12 cellular contexts compared by ENCODE assay signal in the genomic region with DNA sequence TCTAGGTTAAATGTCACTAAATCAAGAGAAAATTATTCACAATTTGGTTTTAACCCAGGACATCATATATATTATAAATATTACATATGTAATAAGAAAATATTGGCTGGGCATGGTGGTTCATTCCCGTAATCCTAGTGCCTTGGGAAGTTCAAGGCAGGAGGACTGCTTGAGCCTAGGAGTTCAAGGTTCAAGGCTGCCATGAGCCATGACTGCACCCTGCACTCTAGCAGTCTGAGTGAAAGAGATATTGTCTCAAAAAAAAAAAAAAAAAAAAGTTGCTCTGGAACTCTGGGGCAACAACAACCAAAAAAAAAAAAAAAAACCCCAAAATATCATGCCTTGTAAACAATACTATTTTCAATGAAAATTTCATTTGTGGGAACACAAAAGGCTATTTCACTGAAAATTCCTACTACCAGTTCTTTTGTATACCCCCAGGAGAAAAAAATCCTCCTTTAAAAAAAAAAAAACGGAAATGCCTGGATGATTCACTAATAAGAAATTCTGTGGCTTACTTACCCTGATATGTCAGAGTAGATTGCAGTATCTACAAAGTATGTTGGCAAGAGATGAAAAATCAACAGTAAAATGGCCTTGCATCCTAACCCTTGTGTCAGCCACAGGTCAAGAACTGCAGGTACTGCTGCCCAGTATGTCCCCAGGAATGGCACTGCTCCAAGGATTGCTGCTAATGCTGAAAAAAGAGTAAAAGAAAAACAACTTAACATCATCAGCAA. TPM values are rescaled to one million over a fixed set of nuclear protein-coding genes. Genes with fewer than 3 reads are reported as not detected.
A peak's percentile ranks its signal among the peaks of the same experiment; 100 is the strongest.
DNase-seq lines count a peak whose midpoint lies in the region; ATAC-seq, FAIRE-seq and TF ChIP-seq lines count a peak whose summit lies in the region.
"Had no signal": no experiment of that assay in that cellular context is flagged by ENCODE, and none has a peak within 500 bp of the region (broad histone marks: within the 10 kb centered on the region; RNA-seq: fewer than 3 reads in every experiment).

No MANE protein-coding gene starts in this region.

- CTCF ChIA-PET in mammary epithelial cell (lab: Charles Lee; ENCODE audit: low non-redundant PET) = interaction anchor here (0.6 kb wide), 1 partner anchor 281 kb away, joined by 4 read pairs; no protein-coding TSS in a partner anchor
- CTCF ChIA-PET in HepG2 (lab: Yijun Ruan, JAX; ENCODE audit: low intra/inter-chr PET ratio, low total read pairs) = no interaction called here

- DNase-seq in NCI-H2196 (lab: John Stamatoyannopoulos, UW; ENCODE audit: unreplicated experiment) = peak; percentile 32
- no peak for DNase-seq in NCI-H2196 treated with DMSO at 0.1 percent for 48 hours (lab: John Stamatoyannopoulos, UW; ENCODE audit: unreplicated experiment)
- peak; percentile 63 for DNase-seq in mammary epithelial cell
- DNase-seq in HepG2 (ENCODE audit: low spot score) = peak; percentile 90
- DNase-seq in uterus = peak; percentile 27 to 61
- DNase-seq in DMS 273 treated with DMSO at 0.1 percent for 48 hours (lab: John Stamatoyannopoulos, UW) = no peak
- no peak for DNase-seq in DMS 273 (lab: John Stamatoyannopoulos, UW; ENCODE audit: unreplicated experiment)
- DNase-seq in NCI-H2107 treated with DMSO at 0.1 percent for 48 hours (lab: John Stamatoyannopoulos, UW; ENCODE audit: unreplicated experiment) = no peak
- DNase-seq: activated CD8-positive, alpha-beta memory T cell treated with anti-CD3 and anti-CD28 coated beads for 24 hours; NCI-H524 treated with DMSO at 0.1 percent for 48 hours; stimulated activated CD4-positive, alpha-beta T cell treated with anti-CD3 and anti-CD28 coated beads, Interleukin-2, amount 100 ng/mL, for 48 hours had no signal

- no peak for TF ChIP-seq RAD21 in HepG2 (CRISPR knock-in tag; IDR thresholded peaks at IDR 0.05)

- no peaks in the 10 kb centered on the region for H4K20me1 ChIP-seq in mammary epithelial cell (ENCODE audit: insufficient read depth, low read length)
- H4K20me1 ChIP-seq in HepG2 (ENCODE audit: insufficient read depth, low read length) = no peaks in the 10 kb centered on the region

- H2AFZ ChIP-seq in mammary epithelial cell (ENCODE audit: low read depth, low read length) = no peak overlapping the region
- no peak overlapping the region for H2AFZ ChIP-seq in HepG2 (ENCODE audit: low read length)

- FAIRE-seq in HepG2 (lab: Jason Lieb, UNC) = peak; percentile 50
- FAIRE-seq: A204.1 had no signal

- in situ Hi-C loops in mammary epithelial cell (cut with MboI; ENCODE audit: low sequenced_read_pairs in 2 of 2) = no loop called here
- in situ Hi-C loops in HepG2 (cut with HindIII; ENCODE audit: extremely low pct_ligation_motif_present, low pct_unique_long_range_greater_than_20kb) = no loop called here

- H3K4me3 ChIP-seq in mammary epithelial cell (replicated peaks in 1 of 3; ENCODE audit: insufficient read depth in 1 of 3, low read depth in 2 of 3, low read length in 3 of 3) (no peak overlapping the region), HepG2 (replicated peaks in 1 of 3; ENCODE audit: insufficient read depth in 1 of 3, low read depth in 2 of 3, low read length in 3 of 3) (no peak overlapping the region), uterus (no peak overlapping the region)

- peak overlapping the region; percentile 40 for H3K27ac ChIP-seq in mammary epithelial cell (ENCODE audit: insufficient read depth, low read depth, low read length)
- H3K27ac ChIP-seq in HepG2 (ENCODE audit: extremely low read length, insufficient read depth, low read length) = peak overlapping the region; percentile 63
- peak overlapping the region; percentile 41 to 59 for H3K27ac ChIP-seq in uterus

- H3K36me3 ChIP-seq in mammary epithelial cell (ENCODE audit: insufficient read depth, low read length) (peaks cover 2% of the 10 kb centered on the region), HepG2 (replicated peaks in 1 of 2; ENCODE audit: control insufficient read depth in 1 of 2, insufficient read depth in 2 of 2, low read length in 2 of 2) (peaks cover 5 to 38% of the 10 kb centered on the region in 2 experiments), uterus (no peaks in the 10 kb centered on the region)

- H3K4me2 ChIP-seq in mammary epithelial cell (ENCODE audit: insufficient read depth, low read depth, low read length) (peak overlapping the region; percentile 19), HepG2 (ENCODE audit: low read depth, low read length) (peak overlapping the region; percentile 25; the same call in 1 of the 2 replicates)

- H3K9me3 ChIP-seq in mammary epithelial cell (replicated peaks; ENCODE audit: insufficient read depth, low read length) (no peaks in the 10 kb centered on the region), HepG2 (ENCODE audit: low read length) (no peaks in the 10 kb centered on the region), uterus (no peaks in the 10 kb centered on the region)

- TF ChIP-seq CTCF in mammary epithelial cell (conservative IDR thresholded peaks at IDR 0.05 in 1 of 2, IDR thresholded peaks at IDR 0.05 in 1 of 2; ENCODE audit: extremely low read depth in 1 of 2, insufficient read depth in 1 of 2, low read depth in 1 of 2, low read length in 2 of 2) (no peak), HepG2 (CRISPR knock-in tag; IDR thresholded peaks at IDR 0.05) (no peak), uterus (IDR thresholded peaks at IDR 0.05) (no peak)

- ATAC-seq in HepG2 = peak; percentile 86

- intact Hi-C loops in mammary epithelial cell (cut with micrococcal nuclease) (loop anchor here (2.0 kb wide), 1 partner anchor 23 kb away; a partner anchor contains a TSS), HepG2 (cut with micrococcal nuclease; ENCODE audit: unreplicated experiment) (loop anchor here (5.0 to 10.0 kb wide), 2 partner anchors 46 to 79 kb away; a partner anchor contains a TSS), uterus (cut with DNase I; ENCODE audit: low total_unique reads) (no loop called here)

- peaks cover 2% of the 10 kb centered on the region for H3K79me2 ChIP-seq in mammary epithelial cell (ENCODE audit: insufficient read depth, low read length)
- H3K79me2 ChIP-seq in HepG2 (ENCODE audit: insufficient read depth, low read length) = no peaks in the 10 kb centered on the region

- peaks cover 32% of the 10 kb centered on the region for H3K4me1 ChIP-seq in mammary epithelial cell (ENCODE audit: insufficient read depth, low read length)
- H3K4me1 ChIP-seq in HepG2 (ENCODE audit: insufficient read depth, low read length) = peaks cover 46% of the 10 kb centered on the region
- H3K4me1 ChIP-seq in uterus = peaks cover 0 to 7% of the 10 kb centered on the region in 2 donors

- POLR2A ChIA-PET in HepG2 (lab: Yijun Ruan, JAX) = interaction anchor here (1.1 kb wide), 1 partner anchor 84 kb away, joined by 3 read pairs; a partner anchor contains a TSS

- peak in 1 of 2 experiments; percentile 79; a peak in 2 of 4 replicates for TF ChIP-seq EP300 in HepG2 (IDR thresholded peaks at IDR 0.05; ENCODE audit: low read depth in 2 of 2, low read length in 2 of 2)
- peak; percentile 46; the same call in 1 of the 2 replicates for TF ChIP-seq EP300 in HepG2 (CRISPR knock-in tag; IDR thresholded peaks at IDR 0.05; ENCODE audit: borderline replicate concordance)

- BruUV-seq in mammary epithelial cell (replicated peaks; lab: Mats Ljungman, UMichigan) (no TSS peak), HepG2 (replicated peaks; lab: Mats Ljungman, UMichigan) (no TSS peak)

- H3K9ac ChIP-seq in mammary epithelial cell (ENCODE audit: insufficient read depth, low read length) (no peak overlapping the region), HepG2 (ENCODE audit: insufficient read depth, low read depth, low read length) (no peak overlapping the region)

- H3K27me3 ChIP-seq in mammary epithelial cell (ENCODE audit: insufficient read depth, low read length) (no peaks in the 10 kb centered on the region), HepG2 (ENCODE audit: control insufficient read depth in 1 of 2, insufficient read depth in 2 of 2, low read length in 2 of 2) (no peaks in the 10 kb centered on the region), uterus (no peaks in the 10 kb centered on the region)

- TF ChIP-seq POLR2A in HepG2 (IDR thresholded peaks at IDR 0.05; ENCODE audit: insufficient read depth in 1 of 2, low read depth in 2 of 2, low read length in 2 of 2) = no peak
- TF ChIP-seq POLR2A in uterus (IDR thresholded peaks at IDR 0.05) = no peak

- dilution Hi-C loops in mammary epithelial cell (cut with HindIII; ENCODE audit: low sequenced_read_pairs) = no loop called here

- WGBS in mammary epithelial cell (ENCODE audit: low coverage, missing lambda C conversion rate) = 29% methylated on average over 2 of the region's 2 CpGs
- 36% methylated on average over 2 of the region's 2 CpGs for WGBS in HepG2 (ENCODE audit: low lambda C conversion rate)

RNA-seq across cellular contexts. Expression of a gene that starts 22.6 kb away (rescaled TPM):
- total RNA-seq in mammary epithelial cell = 10 to 100 TPM; 43.7 to 82.2 TPM
- 71.4 TPM for polyA plus RNA-seq in mammary epithelial cell
- 43.8 TPM for polyA minus RNA-seq in mammary epithelial cell
- total RNA-seq in HepG2 (2016; rRNA removed; fragmentation: Illumina TruSeq; extraction: Trizol) = 162 and 227 TPM in 2 replicates
- 53.8 and 56.6 TPM in 2 replicates for total RNA-seq in HepG2 (2016; cell fraction: cytosol; rRNA removed; fragmentation: Illumina TruSeq; extraction: Trizol; ENCODE audit: low read depth)
- total RNA-seq in HepG2 (2016; cell fraction: insoluble cytoplasmic fraction; rRNA removed; fragmentation: Illumina TruSeq; extraction: Trizol) = 167 and 237 TPM in 2 replicates
- total RNA-seq in HepG2 (2016; cell fraction: membrane; rRNA removed; fragmentation: Illumina TruSeq; extraction: Trizol) = 106 and 117 TPM in 2 replicates
- 61.8 and 66.6 TPM in 2 replicates for total RNA-seq in HepG2 (2016; cell fraction: nucleus; rRNA removed; fragmentation: Illumina TruSeq; extraction: Trizol)
- 19.9 and 32.0 TPM in 2 replicates for polyA plus RNA-seq in HepG2 (2011; rRNA removed)
- polyA plus RNA-seq in HepG2 (2011; cell fraction: cytosol; rRNA removed) = 14.6 and 17.1 TPM in 2 replicates
- 5.7 and 8.6 TPM in 2 replicates for polyA plus RNA-seq in HepG2 (2011; cell fraction: nucleus; rRNA removed)
- 37.5 and 38.0 TPM in 2 replicates for polyA plus RNA-seq in HepG2 (2012)
- 41.8 and 48.7 TPM in 2 replicates for polyA plus RNA-seq in HepG2 (2016; cell fraction: cytosol; fragmentation: Illumina TruSeq; extraction: Trizol; ENCODE audit: low read depth)
- polyA plus RNA-seq in HepG2 (2016; cell fraction: insoluble cytoplasmic fraction; fragmentation: Illumina TruSeq; extraction: Trizol; ENCODE audit: low read depth) = 146 and 166 TPM in 2 replicates
- polyA plus RNA-seq in HepG2 (2016; cell fraction: membrane; fragmentation: Illumina TruSeq; extraction: Trizol; ENCODE audit: low read depth) = 62.0 and 63.7 TPM in 2 replicates
- polyA plus RNA-seq in HepG2 (2016; cell fraction: nucleus; fragmentation: Illumina TruSeq; extraction: Trizol; ENCODE audit: insufficient read depth, low read depth) = 65.5 and 72.3 TPM in 2 replicates
- 6.1 and 7.3 TPM in 2 replicates for polyA minus RNA-seq in HepG2 (2011; rRNA and poly(A)+ RNA removed; ENCODE audit: low replicate concordance)
- 19.1 and 19.5 TPM in 2 replicates for polyA minus RNA-seq in HepG2 (2011; cell fraction: cytosol; rRNA and poly(A)+ RNA removed)
- 20.9 and 21.8 TPM in 2 replicates for polyA minus RNA-seq in HepG2 (2011; cell fraction: nucleus; rRNA and poly(A)+ RNA removed)
- total RNA-seq in uterus = 10 to 100 TPM; 32.3 to 62.0 (median 41.4) TPM

Comparison
In these comparisons a context has a peak if more than half of its experiments do, and no peak if none do; other contexts are left out.
1. DNase-seq: peak in NCI-H2196 (single experiment), mammary epithelial cell (single experiment), HepG2 (single experiment) and uterus (2 of 2); none in NCI-H2196 treated with DMSO at 0.1 percent for 48 hours (single experiment), DMS 273 treated with DMSO at 0.1 percent for 48 hours (single experiment), DMS 273 (single experiment) and NCI-H2107 treated with DMSO at 0.1 percent for 48 hours (single experiment).
2. Peak in every context shown above with its lines, with median percentiles within 50 percentile points of each other: H3K27ac ChIP-seq.